8 cellular contexts compared by ENCODE assay signal in genomic region chr18:61893304-61893970, GRCh38. TPM values are rescaled to one million over a fixed set of nuclear protein-coding genes. Genes with fewer than 3 reads are reported as not detected.
DNase-seq lines count a peak whose midpoint lies in the region; ATAC-seq and TF ChIP-seq lines count a peak whose summit lies in the region.

No MANE protein-coding gene starts in this region.

- no peak overlapping the region for H3K27ac Mint-ChIP-seq in activated naive CD4-positive, alpha-beta T cell treated with anti-CD3 and anti-CD28 coated beads, Interleukin-2, amount 10 ng/mL, durations not matched to agents 7 days and 5 days
- H3K27ac Mint-ChIP-seq in glutamatergic neuron (ENCODE audit: unreplicated experiment), result peak overlapping the region; percentile 76

- H3K9me3 ChIP-seq in osteoblast (ENCODE audit: low read depth, low read length), result no peaks in the 10 kb centered on the region

- H3K27ac ChIP-seq in osteoblast (ENCODE audit: low read depth, low read length), result peak overlapping the region; percentile 53

- H3K4me3 ChIP-seq in osteoblast (ENCODE audit: insufficient read depth, low read length), result peak overlapping the region; percentile 94

- no peaks in the 10 kb centered on the region for H3K27me3 ChIP-seq in osteoblast (ENCODE audit: insufficient read depth, low read length)

- H3K27me3 Mint-ChIP-seq in activated naive CD4-positive, alpha-beta T cell treated with anti-CD3 and anti-CD28 coated beads, Interleukin-2, amount 10 ng/mL, durations not matched to agents 7 days and 5 days, result peaks cover 79% of the 10 kb centered on the region
- H3K27me3 Mint-ChIP-seq in glutamatergic neuron (ENCODE audit: unreplicated experiment), result peaks cover 5% of the 10 kb centered on the region

- H3K9me3 Mint-ChIP-seq in activated naive CD4-positive, alpha-beta T cell treated with anti-CD3 and anti-CD28 coated beads, Interleukin-2, amount 10 ng/mL, durations not matched to agents 7 days and 5 days, result no peaks in the 10 kb centered on the region
- H3K9me3 Mint-ChIP-seq in glutamatergic neuron (ENCODE audit: unreplicated experiment), result peaks cover 9% of the 10 kb centered on the region

- CTCF ChIA-PET in activated naive CD4-positive, alpha-beta T cell treated with anti-CD3 and anti-CD28 coated beads, Interleukin-2, amount 10 ng/mL, durations not matched to agents 7 days and 5 days (lab: Charles Lee), result interaction anchor here (0.8 to 1.9 kb wide), 5 partner anchors 9 to 314 kb away, joined by 3 to 5 read pairs (median 4); no protein-coding TSS in a partner anchor

- H3K4me2 ChIP-seq in osteoblast (ENCODE audit: insufficient read depth, low read length), result peak overlapping the region; percentile 94

- peak; percentile 72 for DNase-seq in GM13977 (ENCODE audit: low spot score)
- peak; percentile 73 for DNase-seq in NCI-H82 (lab: John Stamatoyannopoulos, UW)
- DNase-seq in activated naive CD4-positive, alpha-beta T cell treated with anti-CD3 and anti-CD28 coated beads, Interleukin-2, amount 10 ng/mL, durations not matched to agents 7 days and 5 days, result peak; percentile 46
- DNase-seq in glutamatergic neuron, result peak; percentile 58
- DNase-seq in osteoblast (ENCODE audit: insufficient read length, low spot score, missing footprints), result peak; percentile 96
- no peak for DNase-seq in OCI-M1 (lab: John Stamatoyannopoulos, UW)
- no peak for DNase-seq in putamen (ENCODE audit: low spot score)

- ATAC-seq in HG02798 (IDR thresholded peaks at IDR 0.05; ENCODE audit: poor library complexity, unreplicated experiment), result peak; percentile 13

- in situ Hi-C loops in GM13977 (cut with MboI; ENCODE audit: low pct_unique_long_range_greater_than_20kb, low sequenced_read_pairs, unreplicated experiment), result no loop called here

- H2AFZ ChIP-seq in osteoblast (ENCODE audit: low read length), result peak overlapping the region; percentile 85

- peaks cover 15% of the 10 kb centered on the region for H3K4me1 ChIP-seq in osteoblast (ENCODE audit: insufficient read depth, low read length)

- peaks cover 18% of the 10 kb centered on the region for H3K4me1 Mint-ChIP-seq in activated naive CD4-positive, alpha-beta T cell treated with anti-CD3 and anti-CD28 coated beads, Interleukin-2, amount 10 ng/mL, durations not matched to agents 7 days and 5 days
- H3K4me1 Mint-ChIP-seq in glutamatergic neuron (ENCODE audit: low read depth, unreplicated experiment), result peaks cover 13% of the 10 kb centered on the region

- no peaks in the 10 kb centered on the region for H3K36me3 ChIP-seq in osteoblast (ENCODE audit: insufficient read depth, low read length)

- no peaks in the 10 kb centered on the region for H3K36me3 Mint-ChIP-seq in activated naive CD4-positive, alpha-beta T cell treated with anti-CD3 and anti-CD28 coated beads, Interleukin-2, amount 10 ng/mL, durations not matched to agents 7 days and 5 days
- H3K36me3 Mint-ChIP-seq in glutamatergic neuron (ENCODE audit: unreplicated experiment), result no peaks in the 10 kb centered on the region

- TF ChIP-seq CTCF in GM13977 (IDR thresholded peaks at IDR 0.05; ENCODE audit: extremely low read depth, insufficient read depth, missing control alignments) (no peak), glutamatergic neuron (IDR thresholded peaks at IDR 0.05; ENCODE audit: partially characterized antibody, unreplicated experiment) (no peak), osteoblast (IDR thresholded peaks at IDR 0.05; ENCODE audit: extremely low read depth, low read depth, low read length) (no peak)

- H3K4me3 Mint-ChIP-seq in activated naive CD4-positive, alpha-beta T cell treated with anti-CD3 and anti-CD28 coated beads, Interleukin-2, amount 10 ng/mL, durations not matched to agents 7 days and 5 days, result peak overlapping the region; percentile 76
- H3K4me3 Mint-ChIP-seq in glutamatergic neuron (ENCODE audit: unreplicated experiment), result peak overlapping the region; percentile 89

- H3K79me2 ChIP-seq in osteoblast (ENCODE audit: insufficient read depth, low read length), result peaks cover 27% of the 10 kb centered on the region

- no peaks in the 10 kb centered on the region for H4K20me1 ChIP-seq in osteoblast (ENCODE audit: insufficient read depth, low read length)

RNA-seq across cellular contexts. Expression of gene RNF152, which starts 0.6 kb away (rescaled TPM):
- total RNA-seq in glutamatergic neuron (ENCODE audit: unreplicated experiment) (16.9 TPM), osteoblast (3.3 and 5.0 TPM in 2 replicates)

Comparison
In these comparisons a context has a peak if more than half of its experiments do, and no peak if none do; other contexts are left out.
1. DNase-seq: peak in GM13977 (single experiment), NCI-H82 (single experiment), activated naive CD4-positive, alpha-beta T cell treated with anti-CD3 and anti-CD28 coated beads, Interleukin-2, amount 10 ng/mL, durations not matched to agents 7 days and 5 days (single experiment), glutamatergic neuron (single experiment) and osteoblast (single experiment); none in OCI-M1 (single experiment) and putamen (single experiment).